Comparison of ENCODE assay signal across 8 cellular contexts in genomic region chr15:34038023-34038403, GRCh38. TPM values are rescaled to one million over a fixed set of nuclear protein-coding genes. Genes with fewer than 3 reads are reported as not detected.
DNase-seq lines count a peak whose midpoint lies in the region; ATAC-seq and TF ChIP-seq lines count a peak whose summit lies in the region.

No MANE protein-coding gene starts in this region.

- peak overlapping the region; percentile 71 for H3K4me2 ChIP-seq in Loucy (ENCODE audit: low read depth, low read length, poor library complexity, severe bottlenecking)

- peak; percentile 2 for ATAC-seq in naive B cell (ENCODE audit: low read depth in 2 of 2)

- no peak for DNase-seq in activated naive CD4-positive, alpha-beta T cell treated with Interleukin-2 at 50 U/mL for 16 hours
- DNase-seq in chondrocyte (ENCODE audit: low spot score) = no peak
- DNase-seq in naive B cell = no peak
- no peak for DNase-seq in stimulated activated CD4-positive, alpha-beta T cell treated with anti-CD3 and anti-CD28 coated beads, Interleukin-12 subunit alpha, Interleukin-12 subunit beta, amount 100 ng/mL, for 4 hours
- DNase-seq in GM20000 (ENCODE audit: low spot score) = no peak
- DNase-seq in hepatic stellate cell (ENCODE audit: low spot score) = no peak

- H3K27ac Mint-ChIP-seq in activated naive CD4-positive, alpha-beta T cell treated with anti-CD3 and anti-CD28 coated beads, Interleukin-2, amount 50 U/mL, for 24 hours = peak overlapping the region; percentile 96
- H3K27ac Mint-ChIP-seq in chondrocyte (ENCODE audit: unreplicated experiment) (peak overlapping the region; percentile 87), naive B cell (peak overlapping the region; percentile 3 to 92 (median 80))

- TF ChIP-seq CTCF in Loucy (conservative IDR thresholded peaks at IDR 0.05; ENCODE audit: low read length) = no peak
- no peak for TF ChIP-seq CTCF in chondrocyte (IDR thresholded peaks at IDR 0.05)
- no peak for TF ChIP-seq CTCF in GM20000 (IDR thresholded peaks at IDR 0.05; ENCODE audit: extremely low read depth, missing control alignments)

- H3K4me1 Mint-ChIP-seq in activated naive CD4-positive, alpha-beta T cell treated with anti-CD3 and anti-CD28 coated beads, Interleukin-2, amount 50 U/mL, for 24 hours = peaks cover 23% of the 10 kb centered on the region
- H3K4me1 Mint-ChIP-seq in chondrocyte (ENCODE audit: low read depth) (peaks cover 34% of the 10 kb centered on the region), naive B cell (peaks cover 14 to 18% (median 14%) of the 10 kb centered on the region in 3 donors)

- peak overlapping the region; percentile 99 for H2AFZ ChIP-seq in Loucy (ENCODE audit: low read length)

- H3F3A ChIP-seq in Loucy (ENCODE audit: low read depth) = 0 out of 2 replicates have a peak, but pooled peaks cover 5% of the 10 kb centered on the region

- peak overlapping the region; percentile 86 for H3K9ac ChIP-seq in Loucy (ENCODE audit: low read depth, low read length, poor library complexity, severe bottlenecking)

- peaks cover 21% of the 10 kb centered on the region for H3K79me2 ChIP-seq in Loucy (ENCODE audit: insufficient read depth, low read length)

- H3K9me2 ChIP-seq in Loucy (replicated peaks; ENCODE audit: low read depth, low read length) = no peaks in the 10 kb centered on the region

- no peaks in the 10 kb centered on the region for H3K9me3 ChIP-seq in Loucy (ENCODE audit: insufficient read depth, low read depth, low read length)

- H3K36me3 ChIP-seq in Loucy (ENCODE audit: insufficient read depth, low read length) = no peaks in the 10 kb centered on the region

- no peaks in the 10 kb centered on the region for H3K27me3 Mint-ChIP-seq in activated naive CD4-positive, alpha-beta T cell treated with anti-CD3 and anti-CD28 coated beads, Interleukin-2, amount 50 U/mL, for 24 hours
- H3K27me3 Mint-ChIP-seq in chondrocyte (ENCODE audit: low read depth) (no peaks in the 10 kb centered on the region), naive B cell (no peaks in the 10 kb centered on the region)

- H3K9me3 Mint-ChIP-seq in activated naive CD4-positive, alpha-beta T cell treated with anti-CD3 and anti-CD28 coated beads, Interleukin-2, amount 50 U/mL, for 24 hours = no peaks in the 10 kb centered on the region
- H3K9me3 Mint-ChIP-seq in chondrocyte (ENCODE audit: low read depth) = no peaks in the 10 kb centered on the region
- no peaks in the 10 kb centered on the region for H3K9me3 Mint-ChIP-seq in naive B cell

- no peaks in the 10 kb centered on the region for H3K27me3 ChIP-seq in Loucy (ENCODE audit: insufficient read depth, low read length, poor library complexity, severe bottlenecking)

- H3K4me1 ChIP-seq in Loucy (ENCODE audit: insufficient read depth, low read length, poor library complexity, severe bottlenecking) = peaks cover 28% of the 10 kb centered on the region

- H3K4me3 Mint-ChIP-seq in activated naive CD4-positive, alpha-beta T cell treated with anti-CD3 and anti-CD28 coated beads, Interleukin-2, amount 50 U/mL, for 24 hours = peak overlapping the region; percentile 91
- H3K4me3 Mint-ChIP-seq in chondrocyte (ENCODE audit: unreplicated experiment) (peak overlapping the region; percentile 81), naive B cell (peak overlapping the region; percentile 83 to 96 (median 94))

- no peaks in the 10 kb centered on the region for H4K20me1 ChIP-seq in Loucy (ENCODE audit: insufficient read depth, low read length, poor library complexity, severe bottlenecking)

- H3K4me3 ChIP-seq in Loucy (ENCODE audit: low read length, poor library complexity, severe bottlenecking) = peak overlapping the region; percentile 99

- H3K36me3 Mint-ChIP-seq in activated naive CD4-positive, alpha-beta T cell treated with anti-CD3 and anti-CD28 coated beads, Interleukin-2, amount 50 U/mL, for 24 hours = no peaks in the 10 kb centered on the region
- no peaks in the 10 kb centered on the region for H3K36me3 Mint-ChIP-seq in chondrocyte (ENCODE audit: low read depth)
- no peaks in the 10 kb centered on the region for H3K36me3 Mint-ChIP-seq in naive B cell

RNA-seq across cellular contexts. Expression of gene AVEN, which starts 1.0 kb away (rescaled TPM):
- total RNA-seq in chondrocyte = 16.5 to 27.3 TPM (median 26.4 TPM) in 3 replicates
- polyA plus RNA-seq in naive B cell (ENCODE audit: low read depth in 6 of 6) = 10 to 100 TPM in 1 of 6 donors, 1 to 10 TPM in 5; 4.4 to 10.0 (median 6.8) TPM
